Comparison of ENCODE assay signal across 31 cellular contexts in genomic region chr14:91847693-91848092, GRCh38.
"Had no signal": no experiment of that assay in that cellular context is flagged by ENCODE, and none has a peak within 500 bp of the region (broad histone marks: within the 10 kb centered on the region; RNA-seq: fewer than 3 reads in every experiment).

No MANE protein-coding gene starts in this region.

- H3K4me3 Mint-ChIP-seq: activated CD4-positive, alpha-beta memory T cell treated with anti-CD3 and anti-CD28 coated beads, Interleukin-2, amount 10 ng/mL, durations not matched to agents 7 days and 5 days; activated CD4-positive, alpha-beta T cell treated with anti-CD3 and anti-CD28 coated beads, Interleukin-2, amount 10 ng/mL, durations not matched to agents 7 days and 5 days; activated naive CD8-positive, alpha-beta T cell treated with anti-CD3 and anti-CD28 coated beads for 36 hours; activated T-cell treated with anti-CD3 and anti-CD28 coated beads, Interleukin-2, amount 50 U/mL, for 72 hours; nephron; stimulated activated effector memory CD8-positive, alpha-beta T cell treated with anti-CD3 and anti-CD28 coated beads, Interleukin-12 subunit alpha, Interleukin-12 subunit beta, amount 100 ng/mL, for 72 hours; stimulated activated naive CD8-positive, alpha-beta T cell treated with anti-CD3 and anti-CD28 coated beads, Interleukin-15, amount 100 ng/mL, for 72 hours; T-helper 17 cell had no signal

- FAIRE-seq: colon, endometrium, frontal cortex, islet of Langerhans had no signal

- H3K27me3 Mint-ChIP-seq: activated CD4-positive, alpha-beta memory T cell treated with anti-CD3 and anti-CD28 coated beads, Interleukin-2, amount 10 ng/mL, durations not matched to agents 7 days and 5 days; activated CD4-positive, alpha-beta T cell treated with anti-CD3 and anti-CD28 coated beads, Interleukin-2, amount 10 ng/mL, durations not matched to agents 7 days and 5 days; activated naive CD8-positive, alpha-beta T cell treated with anti-CD3 and anti-CD28 coated beads for 36 hours; stimulated activated naive CD8-positive, alpha-beta T cell treated with anti-CD3 and anti-CD28 coated beads, Interleukin-15, amount 100 ng/mL, for 72 hours; T-helper 17 cell had no signal

- H3K36me3 Mint-ChIP-seq: stimulated activated effector memory CD8-positive, alpha-beta T cell treated with anti-CD3 and anti-CD28 coated beads, Interleukin-12 subunit alpha, Interleukin-12 subunit beta, amount 100 ng/mL, for 72 hours had no signal

- H3K36me3 ChIP-seq: adrenal gland, esophagus squamous epithelium, left ventricle myocardium inferior, right lobe of liver, thyroid gland, upper lobe of left lung had no signal

- H3K9me3 ChIP-seq: adrenal gland, body of pancreas, esophagus squamous epithelium, left ventricle myocardium inferior, right lobe of liver, thyroid gland, upper lobe of left lung had no signal

- H3K27me3 ChIP-seq: adrenal gland, body of pancreas, right lobe of liver, thyroid gland, upper lobe of left lung had no signal

- DNase-seq: activated CD4-positive, alpha-beta memory T cell treated with anti-CD3 and anti-CD28 coated beads, Interleukin-2, amount 10 ng/mL, durations not matched to agents 7 days and 5 days; activated CD4-positive, alpha-beta T cell treated with anti-CD3 and anti-CD28 coated beads for 1 hour; activated CD4-positive, alpha-beta T cell treated with anti-CD3 and anti-CD28 coated beads, Interleukin-2, amount 10 ng/mL, durations not matched to agents 7 days and 5 days; activated naive CD4-positive, alpha-beta T cell; activated naive CD8-positive, alpha-beta T cell treated with anti-CD3 and anti-CD28 coated beads for 36 hours; activated T-cell treated with anti-CD3 and anti-CD28 coated beads, Interleukin-2, amount 50 U/mL, for 72 hours; adrenal gland; aorta; body of pancreas; dermis blood vessel endothelial cell; effector CD4-positive, alpha-beta T cell; esophagus squamous epithelium; left ventricle myocardium inferior; mesendoderm; posterior cingulate gyrus; right lobe of liver; stimulated activated CD4-positive, alpha-beta T cell treated with anti-CD3 and anti-CD28 coated beads, Interleukin-12 subunit alpha, Interleukin-12 subunit beta, amount 100 ng/mL, for 4 hours; stimulated activated CD4-positive, alpha-beta T cell treated with anti-CD3 and anti-CD28 coated beads, Interleukin-4, amount 100 ng/mL, for 24 hours; stimulated activated naive CD8-positive, alpha-beta T cell treated with anti-CD3 and anti-CD28 coated beads, Interleukin-15, amount 100 ng/mL, for 72 hours; T-helper 17 cell; T1000; thyroid gland; upper lobe of left lung had no signal

- ATAC-seq: activated T-cell treated with anti-CD3 and anti-CD28 coated beads, Interleukin-2, amount 50 U/mL, for 72 hours; body of pancreas; right lobe of liver; stimulated activated effector memory CD8-positive, alpha-beta T cell treated with anti-CD3 and anti-CD28 coated beads, Interleukin-12 subunit alpha, Interleukin-12 subunit beta, amount 100 ng/mL, for 72 hours; stimulated activated naive CD8-positive, alpha-beta T cell treated with anti-CD3 and anti-CD28 coated beads, Interleukin-15, amount 100 ng/mL, for 72 hours; T-helper 17 cell had no signal

- H3K9me3 Mint-ChIP-seq: activated CD4-positive, alpha-beta memory T cell treated with anti-CD3 and anti-CD28 coated beads, Interleukin-2, amount 10 ng/mL, durations not matched to agents 7 days and 5 days; activated CD4-positive, alpha-beta T cell treated with anti-CD3 and anti-CD28 coated beads, Interleukin-2, amount 10 ng/mL, durations not matched to agents 7 days and 5 days; activated T-cell treated with anti-CD3 and anti-CD28 coated beads, Interleukin-2, amount 50 U/mL, for 72 hours; nephron; stimulated activated effector memory CD8-positive, alpha-beta T cell treated with anti-CD3 and anti-CD28 coated beads, Interleukin-12 subunit alpha, Interleukin-12 subunit beta, amount 100 ng/mL, for 72 hours; stimulated activated naive CD8-positive, alpha-beta T cell treated with anti-CD3 and anti-CD28 coated beads, Interleukin-15, amount 100 ng/mL, for 72 hours had no signal

- H3K27ac ChIP-seq: adrenal gland, body of pancreas, epithelial cell of prostate, esophagus squamous epithelium, left ventricle myocardium inferior, right lobe of liver, thyroid gland, upper lobe of left lung had no signal

- H3K4me3 ChIP-seq: adrenal gland, body of pancreas, esophagus squamous epithelium, left ventricle myocardium inferior, lung, right lobe of liver, thyroid gland, upper lobe of left lung had no signal

- H3K27ac Mint-ChIP-seq: activated CD4-positive, alpha-beta memory T cell treated with anti-CD3 and anti-CD28 coated beads, Interleukin-2, amount 10 ng/mL, durations not matched to agents 7 days and 5 days; activated CD4-positive, alpha-beta T cell treated with anti-CD3 and anti-CD28 coated beads, Interleukin-2, amount 10 ng/mL, durations not matched to agents 7 days and 5 days; activated naive CD8-positive, alpha-beta T cell treated with anti-CD3 and anti-CD28 coated beads for 36 hours; activated T-cell treated with anti-CD3 and anti-CD28 coated beads, Interleukin-2, amount 50 U/mL, for 72 hours; stimulated activated effector memory CD8-positive, alpha-beta T cell treated with anti-CD3 and anti-CD28 coated beads, Interleukin-12 subunit alpha, Interleukin-12 subunit beta, amount 100 ng/mL, for 72 hours; stimulated activated naive CD8-positive, alpha-beta T cell treated with anti-CD3 and anti-CD28 coated beads, Interleukin-15, amount 100 ng/mL, for 72 hours; T-helper 17 cell had no signal

- H3K4me1 ChIP-seq: adrenal gland, body of pancreas, left ventricle myocardium inferior, right lobe of liver, thyroid gland, upper lobe of left lung had no signal
